8 cellular contexts compared by ENCODE assay signal in genomic region chr10:128062837-128063563, GRCh38.
DNase-seq lines count a peak whose midpoint lies in the region; ATAC-seq and TF ChIP-seq lines count a peak whose summit lies in the region.

No MANE protein-coding gene starts in this region.

- H3K36me3 Mint-ChIP-seq in natural killer cell: peaks cover 22% of the 10 kb centered on the region

- no peaks in the 10 kb centered on the region for H3K9me3 Mint-ChIP-seq in natural killer cell

- intact Hi-C loops in natural killer cell (cut with micrococcal nuclease): no loop called here

- no peaks in the 10 kb centered on the region for H3K27me3 ChIP-seq in SJCRH30

- TF ChIP-seq CTCF in cardiac fibroblast (IDR thresholded peaks at IDR 0.05; ENCODE audit: low read depth, low read length): no peak
- TF ChIP-seq CTCF in natural killer cell (IDR thresholded peaks at IDR 0.05): no peak

- DNase-seq in SJCRH30: peak; percentile 69 to 76
- DNase-seq in cardiac fibroblast (ENCODE audit: low read depth in 2 of 2): peak; percentile 13
- peak; percentile 37 for DNase-seq in natural killer cell
- no peak for DNase-seq in NCI-H748 (lab: John Stamatoyannopoulos, UW; ENCODE audit: unreplicated experiment)
- no peak for DNase-seq in NCI-H1930 (lab: John Stamatoyannopoulos, UW)
- no peak for DNase-seq in HPDE6-E6E7 (ENCODE audit: extremely low spot score)

- peaks cover 93 to 95% of the 10 kb centered on the region in 2 donors for H3K4me1 Mint-ChIP-seq in natural killer cell

- peaks cover 25% of the 10 kb centered on the region for H3K4me1 ChIP-seq in SJCRH30

- H3K4me3 ChIP-seq in SJCRH30: peak overlapping the region; percentile 60
- H3K4me3 ChIP-seq in cardiac fibroblast (replicated peaks in 1 of 2; ENCODE audit: low read depth in 2 of 2, low read length in 2 of 2): no peak overlapping the region

- H3K36me3 ChIP-seq in SJCRH30: no peaks in the 10 kb centered on the region

- no peaks in the 10 kb centered on the region for H3K9me3 ChIP-seq in SJCRH30 (replicated peaks)

- H3K27ac Mint-ChIP-seq in natural killer cell: peak overlapping the region; percentile 88

- H3K27me3 Mint-ChIP-seq in natural killer cell (ENCODE audit: low read depth in 2 of 2): no peaks in the 10 kb centered on the region

- peak overlapping the region; percentile 88 for H3K4me3 Mint-ChIP-seq in natural killer cell

- ATAC-seq in GM18519 (IDR thresholded peaks at IDR 0.05; ENCODE audit: low FRiP score, unreplicated experiment) (peak; percentile 36), HG02970 (IDR thresholded peaks at IDR 0.05; ENCODE audit: low FRiP score, unreplicated experiment) (peak; percentile 37), natural killer cell (peak; percentile 10 to 59 (median 33))

- H3K27ac ChIP-seq in SJCRH30: peak overlapping the region; percentile 96

Comparison
In these comparisons a context has a peak if more than half of its experiments do, and no peak if none do; other contexts are left out.
1. DNase-seq: peak in SJCRH30 (2 of 2), cardiac fibroblast (2 of 2) and natural killer cell (single experiment); none in NCI-H748 (single experiment), NCI-H1930 (0 of 2) and HPDE6-E6E7 (single experiment).
2. Peak in every context shown above with its lines, with median percentiles within 50 percentile points of each other: ATAC-seq.